ENCODE assay signal across 8 cellular contexts in genomic region chr13:33676045-33676699, GRCh38.
A peak's percentile ranks its signal among the peaks of the same experiment; 100 is the strongest.
DNase-seq lines count a peak whose midpoint lies in the region; ATAC-seq and TF ChIP-seq lines count a peak whose summit lies in the region.

No MANE protein-coding gene starts in this region.

- H3K27me3 ChIP-seq in GM23248 (replicated peaks; ENCODE audit: insufficient read depth) (no peaks in the 10 kb centered on the region), heart right ventricle (no peaks in the 10 kb centered on the region)

- H3K9me2 ChIP-seq in GM23248 (ENCODE audit: insufficient read depth) = no peaks in the 10 kb centered on the region

- WGBS in GM23248 (ENCODE audit: low coverage in 1 of 2, low lambda C conversion rate in 2 of 2, missing lambda C conversion rate in 2 of 2), 2 experiments = 3% methylated on average over 11 of the region's 11 CpGs
- 2 to 10% methylated on average over 11 of the region's 11 CpGs for WGBS in heart right ventricle, 2 donors

- no peaks in the 10 kb centered on the region for H3K79me2 ChIP-seq in GM23248 (ENCODE audit: insufficient read depth)

- H3K4me3 ChIP-seq in GM23248 (peak overlapping the region; percentile 77), heart right ventricle (peak overlapping the region; percentile 33 to 70 (median 55)), skeletal muscle cell (ENCODE audit: low read depth, low read length) (peak overlapping the region; percentile 23)

- peak overlapping the region; percentile 92 for H2AFZ ChIP-seq in GM23248

- TF ChIP-seq CTCF in heart right ventricle (IDR thresholded peaks at IDR 0.05) = no peak

- H3F3A ChIP-seq in GM23248 (ENCODE audit: insufficient read depth) = peaks cover 4% of the 10 kb centered on the region; the same call in 1 of the 2 replicates

- H3K4me1 ChIP-seq in GM23248 (ENCODE audit: insufficient read depth) = peaks cover 16% of the 10 kb centered on the region
- H3K4me1 ChIP-seq in heart right ventricle = peaks cover 0 to 41% (median 30%) of the 10 kb centered on the region in 9 donors

- H3K9ac ChIP-seq in GM23248 = peak overlapping the region; percentile 59

- H3K4me2 ChIP-seq in GM23248 (ENCODE audit: unreplicated experiment) = peak overlapping the region; percentile 97

- DNase-seq in GM23248 (peak; percentile 39), SW480 (ENCODE audit: low spot score) (peak; percentile 22), heart right ventricle (peak in 1 of 2 donors; percentile 18), skeletal muscle cell (ENCODE audit: low read depth) (no peak), activated T-cell treated with anti-CD3 and anti-CD28 coated beads for 4 hours (no peak)

- H4K20me1 ChIP-seq in GM23248 (ENCODE audit: insufficient read depth) = no peaks in the 10 kb centered on the region

- ATAC-seq in heart right ventricle = peak; percentile 41 to 78 (median 70)
- ATAC-seq in HG02588 (IDR thresholded peaks at IDR 0.05; ENCODE audit: unreplicated experiment) = no peak
- no peak for ATAC-seq in GM19395 (IDR thresholded peaks at IDR 0.05; ENCODE audit: unreplicated experiment)
- no peak for ATAC-seq in HG02973 (IDR thresholded peaks at IDR 0.05; ENCODE audit: unreplicated experiment)

- H3K9me3 ChIP-seq in GM23248 (ENCODE audit: low read depth) (no peaks in the 10 kb centered on the region), heart right ventricle (peaks cover 0 to 4% (median 0%) of the 10 kb centered on the region in 11 donors)

- H3K27ac ChIP-seq in GM23248 (no peak overlapping the region; the same call in 1 of the 2 replicates), heart right ventricle (peak overlapping the region in 9 of 10 donors; percentile 29 to 80 (median 70))

- in situ Hi-C loops in GM23248 (cut with MboI) = no loop called here

- intact Hi-C loops in heart right ventricle (cut with DNase I) = loop anchor here in 5 of 10 donors (2.0 to 5.0 kb wide), 4 partner anchors 34 to 65 kb away; no protein-coding TSS in a partner anchor

- H3K36me3 ChIP-seq in GM23248 (ENCODE audit: low read depth) (no peaks in the 10 kb centered on the region), heart right ventricle (no peaks in the 10 kb centered on the region)

Comparison
In these comparisons a context has a peak if more than half of its experiments do, and no peak if none do; other contexts are left out.
1. DNase-seq: peak in GM23248 (single experiment) and SW480 (single experiment); none in skeletal muscle cell (single experiment) and activated T-cell treated with anti-CD3 and anti-CD28 coated beads for 4 hours (single experiment).
2. H3K4me3 ChIP-seq: peak in every context shown above with its lines; median percentile 77 in GM23248; 55 in heart right ventricle; 23 in skeletal muscle cell.
3. ATAC-seq: peak in heart right ventricle (8 of 8); none in HG02588 (single experiment), GM19395 (single experiment) and HG02973 (single experiment).